In genomic region chr9:131257266-131258025, GRCh38 we compare ENCODE assay signal across 1 cellular context.
TF ChIP-seq lines count a peak whose summit lies in the region.

No MANE protein-coding gene starts in this region.

TF ChIP-seq in HepG2, 621 proteins besides CTCF, POLR2A, EP300 and RAD21:
- TF ChIP-seq TFDP2 (CRISPR knock-in tag; IDR thresholded peaks at IDR 0.05), result no peak
- TF ChIP-seq SPEN (CRISPR knock-in tag; IDR thresholded peaks at IDR 0.05; ENCODE audit: low read depth), result no peak
- no peak for TF ChIP-seq ZNF142 (CRISPR knock-in tag; IDR thresholded peaks at IDR 0.05)
- TF ChIP-seq MED8 (CRISPR knock-in tag; IDR thresholded peaks at IDR 0.05; ENCODE audit: insufficient replicate concordance), result no peak
- no peak for TF ChIP-seq ZNF75D (CRISPR knock-in tag; IDR thresholded peaks at IDR 0.05; ENCODE audit: borderline replicate concordance)
- TF ChIP-seq SNRNP70 (IDR thresholded peaks at IDR 0.05; ENCODE audit: low read depth, low read length), result no peak
- TF ChIP-seq ZSCAN9 (CRISPR knock-in tag; IDR thresholded peaks at IDR 0.05; ENCODE audit: borderline replicate concordance), result no peak
- TF ChIP-seq ZBTB44 (CRISPR knock-in tag; IDR thresholded peaks at IDR 0.05), result no peak
- no peak for TF ChIP-seq XBP1 (CRISPR knock-in tag; IDR thresholded peaks at IDR 0.05)
- TF ChIP-seq ZBTB49 (CRISPR knock-in tag; IDR thresholded peaks at IDR 0.05; ENCODE audit: borderline replicate concordance), result no peak
- no peak for TF ChIP-seq ZNF510 (CRISPR knock-in tag; IDR thresholded peaks at IDR 0.05; ENCODE audit: low read depth)
TF ChIP-seq in HepG2: peak in this region for 0.
